ENCODE assay signal across 13 cellular contexts in genomic region chr5:132251220-132251725, GRCh38. TPM values are rescaled to one million over a fixed set of nuclear protein-coding genes. Genes with fewer than 3 reads are reported as not detected.
DNase-seq lines count a peak whose midpoint lies in the region; ATAC-seq and TF ChIP-seq lines count a peak whose summit lies in the region.
"Had no signal": no experiment of that assay in that cellular context is flagged by ENCODE, and none has a peak within 500 bp of the region (broad histone marks: within the 10 kb centered on the region; RNA-seq: fewer than 3 reads in every experiment).

No MANE protein-coding gene starts in this region.

- no peak overlapping the region for H3K9ac ChIP-seq in SK-N-SH

- H3K36me3 Mint-ChIP-seq in activated naive CD8-positive, alpha-beta T cell treated with anti-CD3 and anti-CD28 coated beads for 36 hours, result no peaks in the 10 kb centered on the region

- H3K9me3 ChIP-seq in SK-N-SH (no peaks in the 10 kb centered on the region; the same call in 1 of the 2 replicates), WERI-Rb-1 (ENCODE audit: severe bottlenecking) (no peaks in the 10 kb centered on the region), spleen (peaks cover 0 to 20% (median 14%) of the 10 kb centered on the region in 8 donors), tibial nerve (peaks cover 0 to 7% (median 0%) of the 10 kb centered on the region in 4 donors)

- H3K27me3 Mint-ChIP-seq in activated naive CD8-positive, alpha-beta T cell treated with anti-CD3 and anti-CD28 coated beads for 36 hours, result peaks cover 8% of the 10 kb centered on the region

- no peak overlapping the region for H3K27ac ChIP-seq in SK-N-SH (ENCODE audit: low read depth in 2 of 2, low read length in 1 of 2)
- peak overlapping the region; percentile 49 for H3K27ac ChIP-seq in WERI-Rb-1
- H3K27ac ChIP-seq in spleen, result no peak overlapping the region
- peak overlapping the region in 1 of 4 donors; percentile 39 for H3K27ac ChIP-seq in tibial nerve

- H3K27me3 ChIP-seq in SK-N-SH (ENCODE audit: insufficient read depth) (no peaks in the 10 kb centered on the region), WERI-Rb-1 (ENCODE audit: insufficient read depth, low read depth, severe bottlenecking) (no peaks in the 10 kb centered on the region), spleen (replicated peaks in 1 of 7) (peaks cover 0 to under 1% (median 0%) of the 10 kb centered on the region in 7 donors), tibial nerve (no peaks in the 10 kb centered on the region)

- no peaks in the 10 kb centered on the region for H3F3A ChIP-seq in SK-N-SH (replicated peaks; ENCODE audit: insufficient read depth)

- no peak overlapping the region for H2AFZ ChIP-seq in SK-N-SH (ENCODE audit: low read depth)

- intact Hi-C loops in spleen (cut with DNase I; ENCODE audit: low total_unique reads), result no loop called here

- TF ChIP-seq CTCF in SK-N-SH (IDR thresholded peaks at IDR 0.05) (no peak), WERI-Rb-1 (IDR thresholded peaks at IDR 0.05; ENCODE audit: low read depth, low read length) (no peak), spleen (IDR thresholded peaks at IDR 0.05 in 8 of 11, conservative IDR thresholded peaks at IDR 0.05 in 3 of 11) (no peak), tibial nerve (IDR thresholded peaks at IDR 0.05) (no peak)

- no peaks in the 10 kb centered on the region for H3K9me2 ChIP-seq in SK-N-SH

- no peaks in the 10 kb centered on the region for H4K20me1 ChIP-seq in SK-N-SH (ENCODE audit: insufficient read depth)

- no peak for TF ChIP-seq POLR2A in spleen (IDR thresholded peaks at IDR 0.05)
- no peak for TF ChIP-seq POLR2A in tibial nerve (IDR thresholded peaks at IDR 0.05)

- H3K4me2 ChIP-seq in SK-N-SH, result no peak overlapping the region

- H3K9me3 Mint-ChIP-seq in activated naive CD8-positive, alpha-beta T cell treated with anti-CD3 and anti-CD28 coated beads for 36 hours, result peaks cover 6% of the 10 kb centered on the region
- H3K9me3 Mint-ChIP-seq: neural crest cell had no signal

- H3K27ac Mint-ChIP-seq in activated naive CD8-positive, alpha-beta T cell treated with anti-CD3 and anti-CD28 coated beads for 36 hours, result no peak overlapping the region

- no peak overlapping the region for H3K4me3 Mint-ChIP-seq in activated naive CD8-positive, alpha-beta T cell treated with anti-CD3 and anti-CD28 coated beads for 36 hours
- H3K4me3 Mint-ChIP-seq: neural crest cell had no signal

- H3K4me1 Mint-ChIP-seq in activated naive CD8-positive, alpha-beta T cell treated with anti-CD3 and anti-CD28 coated beads for 36 hours, result no peaks in the 10 kb centered on the region
- H3K4me1 Mint-ChIP-seq: neural crest cell had no signal

- no peak for TF ChIP-seq RAD21 in SK-N-SH (IDR thresholded peaks at IDR 0.05; ENCODE audit: low read length)

- ATAC-seq in SK-N-SH treated with all-trans-retinoic acid at 6 μM for 48 hours, result peak; percentile 62

- no peak for DNase-seq in SK-N-SH
- DNase-seq in WERI-Rb-1, result peak; percentile 64
- peak; percentile 38 for DNase-seq in islet precursor cell
- peak; percentile 47 for DNase-seq in spleen
- DNase-seq in central memory CD4-positive, alpha-beta T cell, result no peak
- DNase-seq in activated naive CD8-positive, alpha-beta T cell treated with anti-CD3 and anti-CD28 coated beads for 36 hours, result no peak
- no peak for DNase-seq in tibial nerve (ENCODE audit: low spot score in 2 of 2)
- DNase-seq: COR-L47, RPMI8226 had no signal

- H3K36me3 ChIP-seq in SK-N-SH (replicated peaks in 1 of 2; ENCODE audit: control insufficient read depth in 1 of 2, insufficient read depth in 2 of 2, low read length in 1 of 2) (no peaks in the 10 kb centered on the region), WERI-Rb-1 (no peaks in the 10 kb centered on the region), spleen (no peaks in the 10 kb centered on the region), tibial nerve (no peaks in the 10 kb centered on the region)
- H3K36me3 ChIP-seq: HAP-1 had no signal

- WGBS in SK-N-SH (ENCODE audit: low lambda C conversion rate), result 70% methylated on average over 7 of the region's 10 CpGs
- 90 to 96% (median 93%) methylated on average over 3 to 10 of the region's 10 CpGs for WGBS in spleen, 5 donors
- WGBS in tibial nerve, 2 donors, result 78 to 81% methylated on average over 5 to 10 of the region's 10 CpGs

- CTCF ChIA-PET in SK-N-SH (lab: Yijun Ruan, JAX), result interaction anchor here (0.8 to 4.0 kb wide), 5 partner anchors 13 to 251 kb away, joined by 3 to 24 read pairs (median 3); partner anchors contain the start of gene P4HA2

- peaks cover 4 to 5% of the 10 kb centered on the region in 2 experiments; a peak in 2 of 4 replicates for H3K4me1 ChIP-seq in SK-N-SH (ENCODE audit: control insufficient read depth in 1 of 2, insufficient read depth in 2 of 2, low read depth in 1 of 2, low read length in 1 of 2)
- no peaks in the 10 kb centered on the region for H3K4me1 ChIP-seq in spleen
- peaks cover 0 to 18% (median 0%) of the 10 kb centered on the region in 4 donors for H3K4me1 ChIP-seq in tibial nerve
- H3K4me1 ChIP-seq: HAP-1 had no signal

- no peaks in the 10 kb centered on the region for H3K79me2 ChIP-seq in SK-N-SH (ENCODE audit: insufficient read depth)

- TF ChIP-seq EP300 in SK-N-SH (IDR thresholded peaks at IDR 0.05; ENCODE audit: borderline replicate concordance in 1 of 2, low read depth in 1 of 2, low read length in 1 of 2), result no peak
- TF ChIP-seq EP300 in tibial nerve (IDR thresholded peaks at IDR 0.05), result no peak

- POLR2A ChIA-PET in SK-N-SH (lab: Yijun Ruan, JAX), result interaction anchor here (0.8 to 1.0 kb wide), 2 partner anchors 8 to 118 kb away, joined by 3 read pairs; no protein-coding TSS in a partner anchor

- H3K4me3 ChIP-seq in SK-N-SH (ENCODE audit: low read depth in 2 of 2, low read length in 1 of 2) (no peak overlapping the region), WERI-Rb-1 (ENCODE audit: low read depth, low read length) (no peak overlapping the region), spleen (no peak overlapping the region), tibial nerve (no peak overlapping the region)
- H3K4me3 ChIP-seq: HAP-1 had no signal

TF ChIP-seq in SK-N-SH treated with all-trans-retinoic acid at 6 μM for 48 hours, 23 proteins besides CTCF, POLR2A, EP300 and RAD21:
- TF ChIP-seq TOX (CRISPR knock-in tag; IDR thresholded peaks at IDR 0.05; ENCODE audit: borderline replicate concordance) (no peak), ZFP30 (CRISPR knock-in tag; IDR thresholded peaks at IDR 0.05) (no peak), BACH2 (CRISPR knock-in tag; IDR thresholded peaks at IDR 0.05; ENCODE audit: borderline replicate concordance) (no peak)
TF ChIP-seq in SK-N-SH treated with all-trans-retinoic acid at 6 μM for 48 hours: peak in this region for 0.

TF ChIP-seq in SK-N-SH, 30 proteins besides CTCF, POLR2A, EP300 and RAD21 (continues in another document):
- TF ChIP-seq PBX3 (IDR thresholded peaks at IDR 0.05) (no peak), MAX (IDR thresholded peaks at IDR 0.05; ENCODE audit: low read depth) (no peak), FOXM1 (IDR thresholded peaks at IDR 0.05; ENCODE audit: low read depth) (no peak), FOXJ3 (CRISPR knock-in tag; IDR thresholded peaks at IDR 0.05) (no peak), GABPA (IDR thresholded peaks at IDR 0.05; ENCODE audit: low read depth) (no peak)

RNA-seq across cellular contexts. Expression of gene PDLIM4, which starts 6.2 kb away (rescaled TPM):
- polyA plus RNA-seq in SK-N-SH (2012; rRNA removed) (45.1 and 57.1 TPM in 2 replicates), spleen (10 to 100 TPM in 1 of 3 donors, 1 to 10 TPM in 2; 7.5 to 16.9 (median 9.0) TPM)
- 21.9 and 44.4 TPM in 2 replicates for polyA plus RNA-seq in SK-N-SH (2012; cell fraction: cytosol; rRNA removed)
- 118 and 143 TPM in 2 replicates for polyA plus RNA-seq in SK-N-SH (2012; cell fraction: nucleus; rRNA removed)
- total RNA-seq in spleen (10 to 100 TPM in 1 of 7 donors, 1 to 10 TPM in 6; 3.5 to 17.4 (median 9.0) TPM), tibial nerve (10 to 100 TPM; 32.4 to 90.9 (median 50.8) TPM)
- total RNA-seq in activated naive CD8-positive, alpha-beta T cell treated with anti-CD3 and anti-CD28 coated beads for 36 hours, result under 1 TPM in 1 of 2 experiments, not detected in 1; 0.31 TPM
- total RNA-seq: NCI-H460 had no signal

RNA-seq across cellular contexts. Expression of gene P4HA2, which starts 23.6 kb away (rescaled TPM):
- polyA plus RNA-seq in SK-N-SH (2012; rRNA removed) (67.2 and 73.5 TPM in 2 replicates), spleen (1 to 10 TPM; 2.7 to 4.8 (median 4.1) TPM)
- polyA plus RNA-seq in SK-N-SH (2012; cell fraction: cytosol; rRNA removed), result 48.5 and 58.5 TPM in 2 replicates
- polyA plus RNA-seq in SK-N-SH (2012; cell fraction: nucleus; rRNA removed), result 71.2 and 94.8 TPM in 2 replicates
- total RNA-seq in spleen (10 to 100 TPM in 6 of 7 donors, 1 to 10 TPM in 1; 8.2 to 38.1 (median 15.6) TPM), tibial nerve (10 to 100 TPM; 15.9 to 26.9 (median 22.8) TPM)
- total RNA-seq in activated naive CD8-positive, alpha-beta T cell treated with anti-CD3 and anti-CD28 coated beads for 36 hours, result 1 to 10 TPM; 8.1 to 8.7 TPM

RNA-seq across cellular contexts. Expression of gene SLC22A4, which starts 42.9 kb away (rescaled TPM):
- polyA plus RNA-seq in SK-N-SH (2012; rRNA removed), result 3.3 and 3.8 TPM in 2 replicates
- polyA plus RNA-seq in SK-N-SH (2012; cell fraction: cytosol; rRNA removed), result 2.3 and 2.5 TPM in 2 replicates
- 6.5 and 9.9 TPM in 2 replicates for polyA plus RNA-seq in SK-N-SH (2012; cell fraction: nucleus; rRNA removed)
- 10 to 100 TPM in 4 of 7 donors, 1 to 10 TPM in 3; 6.3 to 25.1 (median 11.5) TPM for total RNA-seq in spleen
- 1 to 10 TPM in 2 of 3 donors, under 1 TPM in 1; 0.47 to 2.3 (median 1.7) TPM for polyA plus RNA-seq in spleen
- total RNA-seq in activated naive CD8-positive, alpha-beta T cell treated with anti-CD3 and anti-CD28 coated beads for 36 hours, result 1 to 10 TPM in 1 of 2 experiments, under 1 TPM in 1; 0.95 to 1.3 TPM
- total RNA-seq in tibial nerve, result 1 to 10 TPM; 1.9 to 4.2 (median 2.5) TPM

Comparison
In these comparisons a context has a peak if more than half of its experiments do, and no peak if none do; other contexts are left out.
1. DNase-seq: peak in WERI-Rb-1 (single experiment), islet precursor cell (single experiment) and spleen (single experiment); none in SK-N-SH (single experiment), central memory CD4-positive, alpha-beta T cell (single experiment), activated naive CD8-positive, alpha-beta T cell treated with anti-CD3 and anti-CD28 coated beads for 36 hours (single experiment) and tibial nerve (0 of 2).